ENCODE assay signal across 8 cellular contexts in genomic region chr10:63628526-63629362, GRCh38.
DNase-seq lines count a peak whose midpoint lies in the region; ATAC-seq lines count a peak whose summit lies in the region.

No MANE protein-coding gene starts in this region.

- no peak overlapping the region for H3K18ac ChIP-seq in trophoblast cell (ENCODE audit: low read length)

- peak overlapping the region; percentile 50 for H4K91ac ChIP-seq in trophoblast cell (ENCODE audit: low read depth, low read length)

- H3K4ac ChIP-seq in trophoblast cell (ENCODE audit: low read depth, low read length), result no peak overlapping the region

- ATAC-seq in GM19438 (IDR thresholded peaks at IDR 0.05; ENCODE audit: low read depth, unreplicated experiment), result peak; percentile 20
- peak; percentile 20 for ATAC-seq in HG03457 (IDR thresholded peaks at IDR 0.05; ENCODE audit: unreplicated experiment)
- peak; percentile 18 to 23 for ATAC-seq in left cardiac atrium

- DNase-seq in DMS114 treated with DMSO at 0.1 percent for 48 hours (lab: John Stamatoyannopoulos, UW; ENCODE audit: unreplicated experiment) (peak; percentile 81), NCI-H524 treated with DMSO at 0.1 percent for 48 hours (lab: John Stamatoyannopoulos, UW) (peak; percentile 73), amygdala (lab: John Stamatoyannopoulos, UW) (peak in 50 of 56 donors; percentile 15 to 86 (median 46)), left cardiac atrium (peak; percentile 69), trophoblast cell (peak in 1 of 2 donors; percentile 19)
- DNase-seq in stimulated activated CD4-positive, alpha-beta T cell treated with anti-CD3 and anti-CD28 coated beads, Interleukin-4, amount 100 ng/mL, for 24 hours, result no peak

- no peaks in the 10 kb centered on the region for H3K36me3 ChIP-seq in trophoblast cell (ENCODE audit: control insufficient read depth in 1 of 2, insufficient read depth in 2 of 2, low read length in 2 of 2)

- H2BK12ac ChIP-seq in trophoblast cell (ENCODE audit: low read length), result no peak overlapping the region

- no peaks in the 10 kb centered on the region for H3K27me3 ChIP-seq in trophoblast cell (ENCODE audit: insufficient read depth, low read length)

- H3K23ac ChIP-seq in trophoblast cell (ENCODE audit: low read length), result no peak overlapping the region

- H2BK120ac ChIP-seq in trophoblast cell (ENCODE audit: insufficient read depth, low read length, poor library complexity), result no peak overlapping the region

- peaks cover 9% of the 10 kb centered on the region for H3K79me2 ChIP-seq in trophoblast cell (ENCODE audit: control insufficient read depth, insufficient read depth, low read length, poor library complexity)

- H3K4me2 ChIP-seq in trophoblast cell (ENCODE audit: low read length), result peak overlapping the region; percentile 52

- H3K9ac ChIP-seq in trophoblast cell (ENCODE audit: low read length), result no peak overlapping the region

- no peak overlapping the region for H2BK5ac ChIP-seq in trophoblast cell (ENCODE audit: low read depth, low read length, poor library complexity)

- H2AK5ac ChIP-seq in trophoblast cell (ENCODE audit: low read length), result no peak overlapping the region

- H3K79me1 ChIP-seq in trophoblast cell (ENCODE audit: low read length), result peaks cover 13% of the 10 kb centered on the region

- intact Hi-C loops in left cardiac atrium (cut with DNase I), result loop anchor here in 1 of 2 donors (1.0 to 10.0 kb wide), 5 partner anchors 84 to 460 kb away; partner anchors contain the start of gene JMJD1C

- no CpG with 5 or more reads among the region's 16 CpGs for WGBS in trophoblast cell (ENCODE audit: extremely low coverage, insufficient coverage, insufficient read length)

- H3K14ac ChIP-seq in trophoblast cell (ENCODE audit: low read length), result no peak overlapping the region

- H3K27ac ChIP-seq in trophoblast cell (ENCODE audit: low read depth, low read length), result peak overlapping the region; percentile 76

- peak overlapping the region; percentile 13 for H2AFZ ChIP-seq in trophoblast cell (ENCODE audit: insufficient read depth, low read length, poor library complexity)

- no peaks in the 10 kb centered on the region for H3K9me3 ChIP-seq in trophoblast cell (ENCODE audit: insufficient read depth, low read depth, low read length)

- H4K8ac ChIP-seq in trophoblast cell (ENCODE audit: low read depth, low read length), result no peak overlapping the region

- no peak overlapping the region for H3K4me3 ChIP-seq in trophoblast cell (ENCODE audit: low read depth, low read length)

- no peak overlapping the region for H4K12ac ChIP-seq in trophoblast cell (ENCODE audit: low read depth, low read length)

- H3K4me1 ChIP-seq in trophoblast cell (ENCODE audit: control insufficient read depth in 1 of 2, insufficient read depth in 2 of 2, low read length in 2 of 2), result peaks cover 0 to 2% of the 10 kb centered on the region in 2 experiments
